1 cellular context compared by ENCODE assay signal in the genomic region with DNA sequence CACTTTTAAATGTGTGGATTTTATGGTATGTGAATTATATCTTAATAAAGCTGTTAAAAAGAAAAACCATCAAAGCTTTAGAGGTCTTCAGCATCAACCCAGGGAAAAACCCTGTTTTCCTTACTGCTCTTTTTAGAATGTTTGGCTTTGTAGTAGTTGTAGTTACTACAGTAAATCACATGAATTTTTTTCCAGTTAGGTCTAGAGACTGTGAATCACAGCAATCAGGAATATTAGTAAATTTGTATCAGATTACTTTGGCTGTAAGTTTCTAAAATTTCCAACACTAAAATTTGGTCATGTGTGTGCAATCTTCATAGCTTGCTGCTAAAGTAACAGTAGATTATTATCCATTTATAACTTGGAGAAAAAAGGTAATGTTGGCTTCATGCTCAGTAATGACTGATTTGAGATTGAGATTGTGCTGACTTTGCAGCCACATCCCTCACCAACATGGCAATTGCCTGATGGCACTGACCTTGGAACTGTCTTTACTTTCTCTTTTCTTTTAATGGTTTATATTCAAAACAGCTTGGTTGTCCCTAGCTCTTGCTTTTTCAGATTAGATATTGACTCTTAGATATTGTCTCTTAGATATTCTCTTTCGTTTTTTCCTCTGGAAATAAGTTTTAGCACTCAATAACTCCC.
TF ChIP-seq lines count a peak whose summit lies in the region.

No MANE protein-coding gene starts in this region.

TF ChIP-seq in GM12878, 131 proteins besides CTCF, POLR2A, EP300 and RAD21:
- TF ChIP-seq KAT2A (conservative IDR thresholded peaks at IDR 0.05; ENCODE audit: control insufficient read depth, low read depth, low read length) (no peak), RB1 (IDR thresholded peaks at IDR 0.05; ENCODE audit: borderline replicate concordance) (no peak), CHD4 (IDR thresholded peaks at IDR 0.05) (no peak), SREBF2 (IDR thresholded peaks at IDR 0.05; ENCODE audit: low read length) (no peak)
